In the genomic region with DNA sequence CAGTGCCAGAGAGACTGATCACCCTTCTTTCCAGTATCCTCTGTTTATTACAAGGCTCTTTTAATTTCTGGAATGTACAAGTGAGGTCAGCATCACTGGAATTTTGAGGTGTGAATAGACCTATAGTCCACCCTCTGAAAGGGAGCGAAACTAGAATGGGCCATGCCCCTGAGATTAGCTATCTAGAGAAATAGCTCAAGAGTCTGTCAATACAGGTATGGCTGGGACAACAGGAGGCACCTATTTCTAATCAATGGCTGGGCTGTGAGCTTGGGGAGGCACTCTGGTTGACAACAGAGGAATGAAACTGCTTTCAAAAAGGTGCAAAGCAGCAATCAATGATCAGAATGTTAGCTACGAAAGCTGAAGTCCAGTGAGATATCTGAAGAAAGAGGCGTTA, we compare ENCODE assay signal across 18 cellular contexts. TPM values are rescaled to one million over a fixed set of nuclear protein-coding genes. Genes with fewer than 3 reads are reported as not detected.
A peak's percentile ranks its signal among the peaks of the same experiment; 100 is the strongest.
DNase-seq lines count a peak whose midpoint lies in the region; ATAC-seq, FAIRE-seq and TF ChIP-seq lines count a peak whose summit lies in the region.
"Had no signal": no experiment of that assay in that cellular context is flagged by ENCODE, and none has a peak within 500 bp of the region (broad histone marks: within the 10 kb centered on the region; RNA-seq: fewer than 3 reads in every experiment).

No MANE protein-coding gene starts in this region.

- 75% methylated on average over 3 of the region's 3 CpGs for WGBS in K562 (ENCODE audit: insufficient coverage, low coverage, missing lambda C conversion rate)

- H3K4me1 ChIP-seq in K562 (replicated peaks in 1 of 2; ENCODE audit: control insufficient read depth in 2 of 2, insufficient read depth in 2 of 2, low read length in 2 of 2), result peaks cover 2 to 9% of the 10 kb centered on the region in 2 experiments; a peak in 3 of 5 replicates
- H3K4me1 ChIP-seq: BE2C had no signal

- H3K36me3 Mint-ChIP-seq in memory B cell, result no peaks in the 10 kb centered on the region
- no peaks in the 10 kb centered on the region for H3K36me3 Mint-ChIP-seq in activated CD4-positive, alpha-beta T cell treated with anti-CD3 and anti-CD28 coated beads for 36 hours (ENCODE audit: low read depth)
- H3K36me3 Mint-ChIP-seq: CD4-positive, CD25-positive, alpha-beta regulatory T cell; CD8-positive, alpha-beta memory T cell; IgD-negative memory B cell had no signal

- H3K4me2 ChIP-seq in K562 (ENCODE audit: insufficient read depth, low read length), result no peak overlapping the region

- intact Hi-C loops in K562 (cut with micrococcal nuclease), result no loop called here
- intact Hi-C loops in activated CD4-positive, alpha-beta T cell treated with anti-CD3 and anti-CD28 coated beads for 36 hours (cut with DNase I, micrococcal nuclease), result no loop called here

- H3K9ac ChIP-seq in K562 (ENCODE audit: insufficient read depth in 1 of 2, low read depth in 2 of 2, low read length in 2 of 2), result no peak overlapping the region
- H3K9ac ChIP-seq: GM23248 had no signal

- no peaks in the 10 kb centered on the region for H3K79me2 ChIP-seq in K562 (ENCODE audit: control insufficient read depth, insufficient read depth, low read length)

- H3K9me3 ChIP-seq in K562 (replicated peaks; ENCODE audit: control insufficient read depth, insufficient read depth, low read depth, low read length), result no peaks in the 10 kb centered on the region
- H3K9me3 ChIP-seq: BE2C, HAP-1 had no signal

- H3K4me3 ChIP-seq in K562, result no peak overlapping the region
- H3K4me3 ChIP-seq: GM23248, HAP-1 had no signal

- CTCF ChIA-PET in K562 (lab: Yijun Ruan, JAX; ENCODE audit: low intra/inter-chr PET ratio), result no interaction called here
- CTCF ChIA-PET in activated CD4-positive, alpha-beta T cell treated with anti-CD3 and anti-CD28 coated beads for 36 hours (lab: Charles Lee), result no interaction called here

- no peaks in the 10 kb centered on the region for H3K27me3 Mint-ChIP-seq in memory B cell
- H3K27me3 Mint-ChIP-seq in activated CD4-positive, alpha-beta T cell treated with anti-CD3 and anti-CD28 coated beads for 36 hours, result no peaks in the 10 kb centered on the region
- H3K27me3 Mint-ChIP-seq: IgD-negative memory B cell had no signal

- in situ Hi-C loops in K562 (cut with MboI), result no loop called here

- no peaks in the 10 kb centered on the region for H3K9me3 Mint-ChIP-seq in memory B cell
- no peaks in the 10 kb centered on the region for H3K9me3 Mint-ChIP-seq in activated CD4-positive, alpha-beta T cell treated with anti-CD3 and anti-CD28 coated beads for 36 hours (ENCODE audit: low read depth)
- H3K9me3 Mint-ChIP-seq: CD8-positive, alpha-beta memory T cell; IgD-negative memory B cell had no signal

- H3K27ac Mint-ChIP-seq in memory B cell, result no peak overlapping the region
- H3K27ac Mint-ChIP-seq in activated CD4-positive, alpha-beta T cell treated with anti-CD3 and anti-CD28 coated beads for 36 hours, result no peak overlapping the region
- H3K27ac Mint-ChIP-seq: CD4-positive, CD25-positive, alpha-beta regulatory T cell; IgD-negative memory B cell had no signal

- H3K4me1 Mint-ChIP-seq in memory B cell, result peaks cover 8% of the 10 kb centered on the region
- H3K4me1 Mint-ChIP-seq in activated CD4-positive, alpha-beta T cell treated with anti-CD3 and anti-CD28 coated beads for 36 hours, result no peaks in the 10 kb centered on the region
- H3K4me1 Mint-ChIP-seq: CD4-positive, CD25-positive, alpha-beta regulatory T cell; CD8-positive, alpha-beta memory T cell had no signal

- no peak overlapping the region; the same call in 2 of the 3 replicates for H3K27ac ChIP-seq in K562 (ENCODE audit: extremely low read depth, low read depth, low read length)
- H3K27ac ChIP-seq: GM23248, HL-60 had no signal

- no peak for ATAC-seq in K562
- no peak for ATAC-seq in memory B cell (ENCODE audit: low read depth)
- no peak for ATAC-seq in activated CD4-positive, alpha-beta T cell treated with anti-CD3 and anti-CD28 coated beads for 36 hours

- no TSS peak for BruUV-seq in K562 (replicated peaks; lab: Mats Ljungman, UMichigan)

- TF ChIP-seq EP300 in K562 (IDR thresholded peaks at IDR 0.05; ENCODE audit: low read length), result no peak

- no peak for DNase-seq in GM12891 (ENCODE audit: insufficient read length, low spot score)
- no peak for DNase-seq in K562 (ENCODE audit: extremely low read depth in 1 of 4, low spot score in 3 of 4)
- no peak for DNase-seq in memory B cell (ENCODE audit: low spot score in 2 of 2)
- DNase-seq in NCI-H187 treated with DMSO at 0.1 percent for 48 hours (lab: John Stamatoyannopoulos, UW), result no peak
- no peak for DNase-seq in activated CD4-positive, alpha-beta T cell treated with anti-CD3 and anti-CD28 coated beads for 36 hours
- DNase-seq in amygdala (lab: John Stamatoyannopoulos, UW), result no peak
- DNase-seq: BE2C; C1 segment of cervical spinal cord; CD4-positive, CD25-positive, alpha-beta regulatory T cell; CD8-positive, alpha-beta memory T cell; COR-L47; GM23248 had no signal

- no peaks in the 10 kb centered on the region for H3K27me3 ChIP-seq in K562 (ENCODE audit: control insufficient read depth in 2 of 2, insufficient read depth in 2 of 2, low read length in 2 of 2)
- H3K27me3 ChIP-seq: BE2C had no signal

- H4K20me1 ChIP-seq in K562 (replicated peaks; ENCODE audit: control insufficient read depth, insufficient read depth, low read length), result no peaks in the 10 kb centered on the region

- no peak for TF ChIP-seq RAD21 in K562 (CRISPR knock-in tag; conservative IDR thresholded peaks at IDR 0.05 in 1 of 2, IDR thresholded peaks at IDR 0.05 in 1 of 2)

- H2AFZ ChIP-seq in K562 (ENCODE audit: low read depth, low read length), result peak overlapping the region; percentile 15; the same call in 1 of the 2 replicates
- H2AFZ ChIP-seq: GM23248 had no signal

- TF ChIP-seq POLR2A in GM12891 (IDR thresholded peaks at IDR 0.05; ENCODE audit: low read depth, low read length) (no peak), K562 (conservative IDR thresholded peaks at IDR 0.05) (no peak)

- FAIRE-seq in GM12891 (lab: Jason Lieb, UNC) (peak; percentile 26), K562 (lab: Jason Lieb, UNC) (no peak)
- FAIRE-seq: D721Med, GM12892, GM18507 had no signal

- H3K9me1 ChIP-seq in K562 (ENCODE audit: control insufficient read depth, insufficient read depth, low read length), result no peaks in the 10 kb centered on the region

- H3K4me3 Mint-ChIP-seq in memory B cell, result peak overlapping the region; percentile 36
- H3K4me3 Mint-ChIP-seq in activated CD4-positive, alpha-beta T cell treated with anti-CD3 and anti-CD28 coated beads for 36 hours, result no peak overlapping the region
- H3K4me3 Mint-ChIP-seq: CD4-positive, CD25-positive, alpha-beta regulatory T cell; CD8-positive, alpha-beta memory T cell had no signal

- no peak for TF ChIP-seq CTCF in K562 (IDR thresholded peaks at IDR 0.05 in 2 of 3, conservative IDR thresholded peaks at IDR 0.05 in 1 of 3; ENCODE audit: insufficient read depth in 2 of 3, low read depth in 1 of 3, low read length in 3 of 3)

- H3K36me3 ChIP-seq in K562 (ENCODE audit: control insufficient read depth, insufficient read depth, low read length), result no peaks in the 10 kb centered on the region
- H3K36me3 ChIP-seq: BE2C, HAP-1 had no signal

- POLR2A ChIA-PET in K562 (lab: Yijun Ruan, JAX), result interaction anchor here (1.1 to 1.3 kb wide), 2 partner anchors 17 to 25 kb away, joined by 3 to 6 read pairs; partner anchors contain the start of gene CITED2
- POLR2A ChIA-PET in activated CD4-positive, alpha-beta T cell treated with anti-CD3 and anti-CD28 coated beads for 36 hours (lab: Charles Lee), result interaction anchor here (1.1 kb wide), 1 partner anchor 17 kb away, joined by 3 read pairs; the partner anchor contains the start of gene CITED2

TF ChIP-seq in GM12891, 5 proteins besides CTCF, POLR2A, EP300 and RAD21:
- TF ChIP-seq SPI1 (IDR thresholded peaks at IDR 0.05; ENCODE audit: low read depth, low read length) (no peak), POLR2AphosphoS5 (IDR thresholded peaks at IDR 0.05; ENCODE audit: low read depth, low read length) (no peak), PAX5 (IDR thresholded peaks at IDR 0.05; ENCODE audit: insufficient read depth, low read length, severe bottlenecking) (no peak), TAF1 (IDR thresholded peaks at IDR 0.05; ENCODE audit: low read depth, low read length) (no peak), POU2F2 (IDR thresholded peaks at IDR 0.05; ENCODE audit: low read depth, low read length) (no peak)

RNA-seq across cellular contexts. Expression of gene CITED2, which starts 17.3 kb away (rescaled TPM):
- polyA plus RNA-seq in GM12891 (2012; ENCODE audit: low read depth, missing spikeins), result 9.6 TPM
- total RNA-seq in K562 (2011; cell fraction: chromatin; rRNA removed; ENCODE audit: low replicate concordance), result 15.3 and 17.8 TPM in 2 replicates
- total RNA-seq in K562 (2011; cell fraction: nucleolus; rRNA removed), result 22.8 and 25.8 TPM in 2 replicates
- total RNA-seq in K562 (2011; cell fraction: nucleoplasm; rRNA removed), result 18.8 and 19.2 TPM in 2 replicates
- total RNA-seq in K562 (2014; rRNA removed) (56.6 and 80.0 TPM in 2 replicates), K562 (2014; rRNA removed; fragmentation: Illumina TruSeq; extraction: Trizol) (15.3 and 18.2 TPM in 2 replicates), K562 (2015; rRNA removed; fragmentation: Illumina TruSeq; extraction: Trizol) (12.0 and 13.5 TPM in 2 replicates), K562 (2021) (80.9 and 86.1 TPM in 2 replicates)
- polyA plus RNA-seq in K562 (2011; rRNA removed) (17.5 and 44.7 TPM in 2 replicates), K562 (2014; fragmentation: Illumina TruSeq; extraction: Trizol) (43.4 and 44.8 TPM in 2 replicates), K562 (2014; fragmentation: Nextera tagmentation; extraction: Ambion mirVana) (under 1 TPM; 0.21 to 0.43 TPM), K562 (2014; rRNA removed) (34.2 and 34.8 TPM in 2 replicates)
- polyA plus RNA-seq in K562 (2011; cell fraction: cytosol; rRNA removed), result 24.9 and 64.7 TPM in 2 replicates
- polyA plus RNA-seq in K562 (2011; cell fraction: nucleus; rRNA removed), result 35.6 and 45.1 TPM in 2 replicates
- polyA plus RNA-seq in K562 (2012), result 30.8 and 32.8 TPM in 2 replicates
- polyA minus RNA-seq in K562 (2011; rRNA and poly(A)+ RNA removed), result 8.4 and 17.5 TPM in 2 replicates
- polyA minus RNA-seq in K562 (2011; cell fraction: cytosol; rRNA and poly(A)+ RNA removed), result 22.9 and 45.5 TPM in 2 replicates
- 19.1 and 55.8 TPM in 2 replicates for polyA minus RNA-seq in K562 (2011; cell fraction: nucleus; rRNA and poly(A)+ RNA removed)
- 10 to 100 TPM; 45.1 to 58.1 TPM for total RNA-seq in activated CD4-positive, alpha-beta T cell treated with anti-CD3 and anti-CD28 coated beads for 36 hours
